In the genomic region with DNA sequence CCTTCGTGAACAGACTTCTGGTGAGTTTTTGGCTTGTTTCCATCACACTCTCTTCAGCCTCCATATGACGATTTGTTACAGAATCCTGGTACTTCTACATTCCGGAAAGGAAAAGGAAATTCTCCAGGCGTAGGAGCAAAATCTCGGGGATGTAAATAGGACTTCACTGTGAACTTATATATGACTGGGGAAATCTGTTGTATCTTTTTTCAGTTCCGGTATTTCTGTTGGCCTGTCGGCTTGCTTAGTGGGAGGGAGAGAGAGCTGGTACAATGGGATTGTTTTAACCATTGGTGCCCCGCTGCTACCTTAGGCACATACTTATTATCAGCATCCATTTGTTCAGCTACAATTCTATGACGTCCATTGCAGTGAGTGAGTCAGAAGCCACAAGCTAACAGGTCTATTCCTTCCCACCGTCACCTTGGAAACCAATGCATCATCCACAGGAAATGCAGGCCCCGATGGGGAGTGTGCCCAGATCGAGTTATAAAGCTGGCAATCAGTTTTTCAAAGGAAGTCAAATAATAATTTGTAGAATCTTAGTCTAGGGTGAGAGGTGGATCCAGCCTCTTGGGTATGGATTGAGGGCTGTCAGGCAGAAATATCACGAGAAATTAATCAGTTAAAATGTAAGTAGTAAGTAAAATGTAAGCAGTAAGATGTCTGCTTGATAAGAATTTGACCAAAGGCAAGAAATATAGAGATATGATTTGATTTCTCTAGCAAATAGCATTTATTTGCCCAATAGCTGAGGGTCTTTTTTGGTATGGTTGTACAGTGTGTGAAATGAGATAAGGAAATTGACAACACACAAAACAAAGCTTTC, we compare ENCODE assay signal across 8 cellular contexts.
A peak's percentile ranks its signal among the peaks of the same experiment; 100 is the strongest.
DNase-seq lines count a peak whose midpoint lies in the region; ATAC-seq and TF ChIP-seq lines count a peak whose summit lies in the region.

No MANE protein-coding gene starts in this region.

- CTCF ChIA-PET in activated CD4-positive, alpha-beta T cell treated with anti-CD3 and anti-CD28 coated beads for 36 hours (lab: Charles Lee), result interaction anchor here (0.5 to 1.2 kb wide), 7 partner anchors 10 to 276 kb away, joined by 3 to 6 read pairs (median 3); no protein-coding TSS in a partner anchor

- POLR2A ChIA-PET in activated CD4-positive, alpha-beta T cell treated with anti-CD3 and anti-CD28 coated beads for 36 hours (lab: Charles Lee), result interaction anchor here (0.5 to 1.9 kb wide), 7 partner anchors 47 to 332 kb away, joined by 3 to 7 read pairs (median 5); partner anchors contain the start of gene MKLN1

- ATAC-seq in activated CD4-positive, alpha-beta T cell treated with anti-CD3 and anti-CD28 coated beads for 36 hours, result peak; percentile 90
- peak; percentile 4 for ATAC-seq in stimulated activated memory B cell treated with anti-CD40 and anti-IgM and Interleukin-4, amounts not matched to agents 10 μg/mL and 1 μg/mL and 100 μg/mL, for 72 hours

- no peaks in the 10 kb centered on the region for H3K27me3 Mint-ChIP-seq in activated CD4-positive, alpha-beta T cell treated with anti-CD3 and anti-CD28 coated beads for 36 hours
- H3K27me3 Mint-ChIP-seq in stimulated activated memory B cell treated with anti-CD40 and anti-IgM and Interleukin-4, amounts not matched to agents 10 μg/mL and 1 μg/mL and 100 μg/mL, for 72 hours, result no peaks in the 10 kb centered on the region

- H3K9me3 Mint-ChIP-seq in activated CD4-positive, alpha-beta T cell treated with anti-CD3 and anti-CD28 coated beads for 36 hours (ENCODE audit: low read depth), result no peaks in the 10 kb centered on the region
- no peaks in the 10 kb centered on the region for H3K9me3 Mint-ChIP-seq in stimulated activated memory B cell treated with anti-CD40 and anti-IgM and Interleukin-4, amounts not matched to agents 10 μg/mL and 1 μg/mL and 100 μg/mL, for 72 hours

- no peak for TF ChIP-seq CTCF in vagina (IDR thresholded peaks at IDR 0.05)

- H3K4me3 Mint-ChIP-seq in activated CD4-positive, alpha-beta T cell treated with anti-CD3 and anti-CD28 coated beads for 36 hours, result peak overlapping the region; percentile 55
- no peak overlapping the region for H3K4me3 Mint-ChIP-seq in stimulated activated memory B cell treated with anti-CD40 and anti-IgM and Interleukin-4, amounts not matched to agents 10 μg/mL and 1 μg/mL and 100 μg/mL, for 72 hours

- H3K36me3 ChIP-seq in muscle layer of duodenum (ENCODE audit: control insufficient read depth in 1 of 2, insufficient read depth in 2 of 2, low read length in 2 of 2), result no peaks in the 10 kb centered on the region
- H3K36me3 ChIP-seq in vagina, result no peaks in the 10 kb centered on the region

- H3K9me3 ChIP-seq in muscle layer of duodenum (ENCODE audit: control insufficient read depth in 1 of 2, low read length in 2 of 2) (no peaks in the 10 kb centered on the region), vagina (no peaks in the 10 kb centered on the region)

- DNase-seq in NOMO-1 treated with DMSO at 0.1 percent for 48 hours (lab: John Stamatoyannopoulos, UW; ENCODE audit: unreplicated experiment) (peak; percentile 16), NOMO-1 treated with dmso at 0.1 percent for 144 hours (lab: John Stamatoyannopoulos, UW; ENCODE audit: unreplicated experiment) (no peak), cerebellar cortex (ENCODE audit: low spot score) (peak; percentile 55), vagina (ENCODE audit: extremely low spot score in 2 of 2) (no peak), NCI-H524 (lab: John Stamatoyannopoulos, UW) (no peak)
- DNase-seq in activated CD4-positive, alpha-beta T cell treated with anti-CD3 and anti-CD28 coated beads for 36 hours, result peak; percentile 87

- H3K36me3 Mint-ChIP-seq in activated CD4-positive, alpha-beta T cell treated with anti-CD3 and anti-CD28 coated beads for 36 hours (ENCODE audit: low read depth), result peaks cover 2% of the 10 kb centered on the region
- no peaks in the 10 kb centered on the region for H3K36me3 Mint-ChIP-seq in stimulated activated memory B cell treated with anti-CD40 and anti-IgM and Interleukin-4, amounts not matched to agents 10 μg/mL and 1 μg/mL and 100 μg/mL, for 72 hours

- H3K4me3 ChIP-seq in muscle layer of duodenum (ENCODE audit: low read depth in 1 of 2, low read length in 2 of 2) (no peak overlapping the region), vagina (no peak overlapping the region)

- peaks cover 55% of the 10 kb centered on the region for H3K4me1 Mint-ChIP-seq in activated CD4-positive, alpha-beta T cell treated with anti-CD3 and anti-CD28 coated beads for 36 hours
- H3K4me1 Mint-ChIP-seq in stimulated activated memory B cell treated with anti-CD40 and anti-IgM and Interleukin-4, amounts not matched to agents 10 μg/mL and 1 μg/mL and 100 μg/mL, for 72 hours, result peaks cover 19% of the 10 kb centered on the region

- peaks cover 7 to 10% of the 10 kb centered on the region in 2 donors for H3K4me1 ChIP-seq in muscle layer of duodenum (ENCODE audit: control insufficient read depth in 1 of 2, insufficient read depth in 2 of 2, low read length in 2 of 2)
- H3K4me1 ChIP-seq in vagina, result no peaks in the 10 kb centered on the region

- peak overlapping the region; percentile 96 for H3K27ac Mint-ChIP-seq in activated CD4-positive, alpha-beta T cell treated with anti-CD3 and anti-CD28 coated beads for 36 hours
- peak overlapping the region; percentile 77 for H3K27ac Mint-ChIP-seq in stimulated activated memory B cell treated with anti-CD40 and anti-IgM and Interleukin-4, amounts not matched to agents 10 μg/mL and 1 μg/mL and 100 μg/mL, for 72 hours

- H3K27me3 ChIP-seq in muscle layer of duodenum (ENCODE audit: low read depth, low read length), result no peaks in the 10 kb centered on the region
- H3K27me3 ChIP-seq in vagina, result no peaks in the 10 kb centered on the region

- TF ChIP-seq POLR2A in vagina (IDR thresholded peaks at IDR 0.05), result no peak

- H3K27ac ChIP-seq in muscle layer of duodenum (ENCODE audit: low read length) (peak overlapping the region; percentile 70), vagina (no peak overlapping the region)

- intact Hi-C loops in activated CD4-positive, alpha-beta T cell treated with anti-CD3 and anti-CD28 coated beads for 36 hours (cut with DNase I, micrococcal nuclease), result loop anchor here (1.0 to 5.0 kb wide), 6 partner anchors 47 to 323 kb away; partner anchors contain the start of gene MKLN1 (in 2 of the 2)
- intact Hi-C loops in vagina (cut with DNase I), result no loop called here

Comparison
In these comparisons a context has a peak if more than half of its experiments do, and no peak if none do; other contexts are left out.
1. DNase-seq: peak in NOMO-1 treated with DMSO at 0.1 percent for 48 hours (single experiment), activated CD4-positive, alpha-beta T cell treated with anti-CD3 and anti-CD28 coated beads for 36 hours (single experiment) and cerebellar cortex (single experiment); none in NOMO-1 treated with dmso at 0.1 percent for 144 hours (single experiment), vagina (0 of 2) and NCI-H524 (0 of 2).